Comparison of ENCODE assay signal across 18 cellular contexts in the genomic region with DNA sequence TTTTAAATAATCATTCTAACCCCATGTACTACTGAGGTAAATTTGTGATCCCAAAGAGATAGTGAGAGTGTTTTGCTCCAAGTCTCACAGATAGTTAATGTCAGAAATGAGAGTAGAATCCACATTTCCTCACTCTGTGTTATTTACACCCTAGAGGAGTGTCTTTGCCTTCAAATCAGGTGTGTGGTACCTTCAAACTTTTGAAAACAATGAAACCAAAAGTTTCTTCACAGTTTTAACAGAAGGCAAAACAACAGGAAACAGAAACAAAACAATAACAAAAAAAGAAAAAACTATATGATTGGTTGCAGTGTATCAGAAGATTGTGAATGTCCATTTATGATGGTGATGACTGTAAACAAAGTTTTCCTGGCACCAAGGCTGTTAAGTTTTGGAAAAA.
DNase-seq lines count a peak whose midpoint lies in the region; ATAC-seq lines count a peak whose summit lies in the region.
"Had no signal": no experiment of that assay in that cellular context is flagged by ENCODE, and none has a peak within 500 bp of the region (broad histone marks: within the 10 kb centered on the region; RNA-seq: fewer than 3 reads in every experiment).

No MANE protein-coding gene starts in this region.

- peaks cover 12 to 19% of the 10 kb centered on the region in 2 donors for H3K4me1 ChIP-seq in naive thymus-derived CD4-positive, alpha-beta T cell (ENCODE audit: control insufficient read depth in 2 of 2, insufficient read depth in 2 of 2, low read length in 2 of 2)

- H3K36me3 Mint-ChIP-seq in activated CD4-positive, alpha-beta T cell treated with anti-CD3 and anti-CD28 coated beads, Interleukin-2, amount 10 ng/mL, durations not matched to agents 7 days and 5 days (ENCODE audit: low read depth), result peaks cover 45% of the 10 kb centered on the region
- peaks cover 0 to 57% (median 16%) of the 10 kb centered on the region in 5 donors for H3K36me3 Mint-ChIP-seq in naive thymus-derived CD4-positive, alpha-beta T cell

- H3K27me3 ChIP-seq in naive thymus-derived CD4-positive, alpha-beta T cell (ENCODE audit: control insufficient read depth in 2 of 2, insufficient read depth in 2 of 2, low read length in 2 of 2), result no peaks in the 10 kb centered on the region

- peaks cover 35% of the 10 kb centered on the region for H3K4me1 Mint-ChIP-seq in activated CD4-positive, alpha-beta T cell treated with anti-CD3 and anti-CD28 coated beads, Interleukin-2, amount 10 ng/mL, durations not matched to agents 7 days and 5 days
- peaks cover 25 to 66% (median 48%) of the 10 kb centered on the region in 7 donors for H3K4me1 Mint-ChIP-seq in naive thymus-derived CD4-positive, alpha-beta T cell

- H3K27ac Mint-ChIP-seq in activated CD4-positive, alpha-beta T cell treated with anti-CD3 and anti-CD28 coated beads, Interleukin-2, amount 10 ng/mL, durations not matched to agents 7 days and 5 days, result peak overlapping the region; percentile 74
- H3K27ac Mint-ChIP-seq in naive thymus-derived CD4-positive, alpha-beta T cell, result peak overlapping the region in 8 of 9 donors; percentile 35 to 73 (median 52)
- H3K27ac Mint-ChIP-seq: CD14-positive monocyte had no signal

- no peak overlapping the region for H3K4me3 Mint-ChIP-seq in activated CD4-positive, alpha-beta T cell treated with anti-CD3 and anti-CD28 coated beads, Interleukin-2, amount 10 ng/mL, durations not matched to agents 7 days and 5 days
- H3K4me3 Mint-ChIP-seq in naive thymus-derived CD4-positive, alpha-beta T cell, result no peak overlapping the region
- H3K4me3 Mint-ChIP-seq: CD14-positive monocyte had no signal

- H3K27ac ChIP-seq in naive thymus-derived CD4-positive, alpha-beta T cell (ENCODE audit: low read depth, low read length), result no peak overlapping the region
- H3K27ac ChIP-seq: KMS-11 had no signal

- ATAC-seq in GM21529 (IDR thresholded peaks at IDR 0.05; ENCODE audit: unreplicated experiment) (peak; percentile 66), HG03432 (IDR thresholded peaks at IDR 0.05; ENCODE audit: unreplicated experiment) (peak; percentile 61)
- no peak for ATAC-seq in naive thymus-derived CD4-positive, alpha-beta T cell
- ATAC-seq: Panc1 had no signal

- no peaks in the 10 kb centered on the region for H3K9me3 Mint-ChIP-seq in activated CD4-positive, alpha-beta T cell treated with anti-CD3 and anti-CD28 coated beads, Interleukin-2, amount 10 ng/mL, durations not matched to agents 7 days and 5 days
- peaks cover 0 to 1% (median 0%) of the 10 kb centered on the region in 11 donors for H3K9me3 Mint-ChIP-seq in naive thymus-derived CD4-positive, alpha-beta T cell
- H3K9me3 Mint-ChIP-seq: CD14-positive monocyte had no signal

- DNase-seq in activated CD4-positive, alpha-beta T cell treated with anti-CD3 and anti-CD28 coated beads, Interleukin-2, amount 10 ng/mL, durations not matched to agents 7 days and 5 days, result no peak
- no peak for DNase-seq in activated CD4-positive, alpha-beta T cell treated with anti-CD3 and anti-CD28 coated beads for 1 hour
- DNase-seq in naive thymus-derived CD4-positive, alpha-beta T cell, result no peak
- no peak for DNase-seq in SHP77 (lab: John Stamatoyannopoulos, UW)
- no peak for DNase-seq in HT-29 (ENCODE audit: low spot score)
- no peak for DNase-seq in stimulated activated CD4-positive, alpha-beta T cell treated with anti-CD3 and anti-CD28 coated beads, Interleukin-15, amount 100 ng/mL, for 24 hours
- DNase-seq: 8988T; activated T-cell treated with anti-CD3 and anti-CD28 coated beads for 4 hours; caudate nucleus; NCI-H1417 treated with DMSO at 0.1 percent for 48 hours; NCI-H526; stimulated activated naive CD4-positive, alpha-beta T cell treated with Interleukin-2 at 50 U/mL for 16 hours had no signal

- intact Hi-C loops in naive thymus-derived CD4-positive, alpha-beta T cell (cut with micrococcal nuclease), result loop anchor here (5.0 kb wide), 1 partner anchor 85 kb away; a partner anchor contains a TSS

- no peaks in the 10 kb centered on the region for H3K27me3 Mint-ChIP-seq in activated CD4-positive, alpha-beta T cell treated with anti-CD3 and anti-CD28 coated beads, Interleukin-2, amount 10 ng/mL, durations not matched to agents 7 days and 5 days
- H3K27me3 Mint-ChIP-seq in naive thymus-derived CD4-positive, alpha-beta T cell, result no peaks in the 10 kb centered on the region

- H3K36me3 ChIP-seq in naive thymus-derived CD4-positive, alpha-beta T cell (ENCODE audit: control insufficient read depth in 2 of 3, insufficient read depth in 3 of 3, low read length in 3 of 3), result peaks cover 0 to 10% (median 0%) of the 10 kb centered on the region in 3 experiments

- POLR2A ChIA-PET in activated CD4-positive, alpha-beta T cell treated with anti-CD3 and anti-CD28 coated beads, Interleukin-2, amount 10 ng/mL, durations not matched to agents 7 days and 5 days (lab: Charles Lee), result no interaction called here
- POLR2A ChIA-PET in naive thymus-derived CD4-positive, alpha-beta T cell (lab: Charles Lee), result no interaction called here

- no peaks in the 10 kb centered on the region for H3K9me3 ChIP-seq in naive thymus-derived CD4-positive, alpha-beta T cell (ENCODE audit: control insufficient read depth in 2 of 3, low read length in 3 of 3)

- no peak overlapping the region for H3K4me3 ChIP-seq in naive thymus-derived CD4-positive, alpha-beta T cell (ENCODE audit: low read length)
- H3K4me3 ChIP-seq: skin epidermis had no signal

- CTCF ChIA-PET in activated CD4-positive, alpha-beta T cell treated with anti-CD3 and anti-CD28 coated beads, Interleukin-2, amount 10 ng/mL, durations not matched to agents 7 days and 5 days (lab: Charles Lee), result no interaction called here
- CTCF ChIA-PET in naive thymus-derived CD4-positive, alpha-beta T cell (lab: Charles Lee), result no interaction called here
